ENCODE assay signal across 8 cellular contexts in the genomic region with DNA sequence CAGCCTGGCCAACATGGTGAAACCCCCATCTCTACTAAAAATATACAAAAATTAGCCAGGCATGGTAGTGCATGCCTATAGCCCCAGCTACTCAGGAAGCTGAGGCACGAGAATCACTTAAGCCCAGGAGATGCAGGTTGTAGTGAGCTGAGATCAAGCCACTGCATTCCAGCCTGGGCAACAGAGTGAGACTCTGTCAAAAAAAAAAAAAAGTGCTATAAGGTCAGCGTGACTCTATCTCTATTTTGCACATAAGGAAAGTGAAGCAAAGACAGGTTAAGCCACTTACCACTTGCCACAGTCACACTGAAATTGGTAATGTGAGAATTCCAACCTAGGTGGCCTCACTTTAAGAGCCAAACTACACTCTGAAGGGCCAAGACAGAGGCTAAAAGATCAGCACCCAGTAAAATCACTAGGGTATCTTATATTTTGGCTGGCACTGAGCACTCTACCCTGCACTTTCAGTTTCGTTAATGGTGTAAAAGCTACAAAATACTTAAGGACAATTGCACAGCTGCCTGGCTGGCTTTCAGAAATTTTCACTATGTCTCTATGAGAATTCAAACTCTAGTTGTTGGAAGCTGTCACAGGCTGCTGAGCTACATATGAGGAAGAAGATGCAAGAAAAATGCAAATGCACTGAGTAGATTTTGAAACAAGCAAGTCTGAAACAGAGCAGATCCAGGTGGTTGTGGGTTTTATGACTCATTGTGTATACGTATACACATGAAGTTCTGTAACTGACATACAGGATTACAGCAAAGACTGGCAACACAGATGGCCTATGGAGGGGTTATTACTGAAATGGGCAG. TPM values are rescaled to one million over a fixed set of nuclear protein-coding genes. Genes with fewer than 3 reads are reported as not detected.
A peak's percentile ranks its signal among the peaks of the same experiment; 100 is the strongest.
DNase-seq lines count a peak whose midpoint lies in the region; ATAC-seq and TF ChIP-seq lines count a peak whose summit lies in the region.

No MANE protein-coding gene starts in this region.

- no peak overlapping the region for H3K27ac ChIP-seq in H9 (ENCODE audit: insufficient read length, low read depth, low read length)

- no peaks in the 10 kb centered on the region for H4K20me1 ChIP-seq in H9 (ENCODE audit: control insufficient read depth, insufficient read depth, insufficient read length)

- TF ChIP-seq CTCF in astrocyte of the spinal cord (IDR thresholded peaks at IDR 0.05; ENCODE audit: low read depth, low read length), result no peak
- TF ChIP-seq CTCF in mucosa of descending colon (IDR thresholded peaks at IDR 0.05), result no peak
- no peak for TF ChIP-seq CTCF in H9 (conservative IDR thresholded peaks at IDR 0.05)

- intact Hi-C loops in mucosa of descending colon (cut with DNase I, micrococcal nuclease), result no loop called here

- H3K4ac ChIP-seq in H9 (ENCODE audit: low read depth, low read length), result no peak overlapping the region

- H3K36me3 ChIP-seq in mucosa of descending colon (ENCODE audit: low read depth), result no peaks in the 10 kb centered on the region

- no peak overlapping the region for H3K18ac ChIP-seq in H9 (ENCODE audit: insufficient read length, low read depth, low read length)

- in situ Hi-C loops in astrocyte of the spinal cord (cut with HindIII; ENCODE audit: low sequenced_read_pairs), result no loop called here

- H3K23me2 ChIP-seq in H9 (ENCODE audit: insufficient read length, low read depth, low read length, poor library complexity, severe bottlenecking), result no peaks in the 10 kb centered on the region

- no peak overlapping the region for H3K9ac ChIP-seq in H9 (ENCODE audit: extremely low read depth, insufficient read length, low read length)

- no peak overlapping the region for H3T11ph ChIP-seq in H9 (ENCODE audit: low read length)

- DNase-seq in AG08395 (ENCODE audit: low spot score) (peak; percentile 41), NOMO-1 (lab: John Stamatoyannopoulos, UW; ENCODE audit: unreplicated experiment in 2 of 2) (peak; percentile 66 to 92), astrocyte of the spinal cord (ENCODE audit: low read depth, low spot score) (peak; percentile 75), mucosa of descending colon (peak in 1 of 3 donors; percentile 33), H9 (no peak), NCI-H1436 (lab: John Stamatoyannopoulos, UW) (no peak)

- H4K8ac ChIP-seq in H9 (replicated peaks; ENCODE audit: insufficient read length, low read depth, low read length), result no peak overlapping the region

- H3K4me2 ChIP-seq in H9 (ENCODE audit: insufficient read depth, insufficient read length, low read length), result no peak overlapping the region

- no peak overlapping the region for H2BK20ac ChIP-seq in H9 (ENCODE audit: low read depth, low read length, poor library complexity, severe bottlenecking)

- H3K9me3 ChIP-seq in mucosa of descending colon (no peaks in the 10 kb centered on the region), H9 (ENCODE audit: control insufficient read depth, low read depth, low read length) (no peaks in the 10 kb centered on the region)

- H3K4me1 ChIP-seq in mucosa of descending colon (ENCODE audit: low read depth) (peaks cover 18% of the 10 kb centered on the region), H9 (ENCODE audit: insufficient read depth, low read length) (no peaks in the 10 kb centered on the region; the same call in 1 of the 2 replicates)

- no peaks in the 10 kb centered on the region for H3K27me3 ChIP-seq in H9 (ENCODE audit: insufficient read depth, low read length)

- no peak overlapping the region for H3K27ac Mint-ChIP-seq in H9

- peaks cover 11% of the 10 kb centered on the region in 2 experiments for H3K4me1 Mint-ChIP-seq in H9

- H3K56ac ChIP-seq in H9 (ENCODE audit: insufficient read length, low read depth, low read length), result no peak overlapping the region

- no peak overlapping the region for H2BK120ac ChIP-seq in H9 (ENCODE audit: low read depth, low read length, poor library complexity, severe bottlenecking)

- H2BK12ac ChIP-seq in H9 (ENCODE audit: insufficient read length, low read depth, low read length), result no peak overlapping the region

- H3K27me3 Mint-ChIP-seq in H9 (ENCODE audit: low read depth), result no peaks in the 10 kb centered on the region

- no peak overlapping the region for H4K5ac ChIP-seq in H9 (ENCODE audit: insufficient read length, low read depth, low read length)

- H2BK5ac ChIP-seq in H9 (ENCODE audit: insufficient read length, low read length), result no peak overlapping the region

- no peak overlapping the region for H3K23ac ChIP-seq in H9 (ENCODE audit: insufficient read length, low read depth, low read length)

- H3K9me3 Mint-ChIP-seq in H9, result no peaks in the 10 kb centered on the region; a peak in 1 of 5 replicates

- TF ChIP-seq POLR2A in GM18505 (IDR thresholded peaks at IDR 0.05; ENCODE audit: borderline replicate concordance, extremely low read depth, insufficient read depth, insufficient read length), result no peak

- no peak overlapping the region for H2BK15ac ChIP-seq in H9 (ENCODE audit: low read depth, low read length)

- H3K4me3 Mint-ChIP-seq in H9, result no peak overlapping the region

- no peak overlapping the region for H3K4me3 ChIP-seq in astrocyte of the spinal cord (ENCODE audit: low read depth, low read length)
- no peak overlapping the region for H3K4me3 ChIP-seq in mucosa of descending colon

- ATAC-seq in GM18505 (IDR thresholded peaks at IDR 0.05; ENCODE audit: unreplicated experiment) (peak; percentile 94), HG02884 (IDR thresholded peaks at IDR 0.05; ENCODE audit: unreplicated experiment) (peak; percentile 95), mucosa of descending colon (peak; percentile 79)

- no CpG with 5 or more reads among the region's 4 CpGs for WGBS in H9 (ENCODE audit: extremely low coverage, insufficient read length, low lambda C conversion rate)

- no peaks in the 10 kb centered on the region for H3K79me2 ChIP-seq in H9 (ENCODE audit: insufficient read depth, low read length)

- no peak overlapping the region for H3K14ac ChIP-seq in H9 (ENCODE audit: insufficient read depth, low read length)

- H4K91ac ChIP-seq in H9 (ENCODE audit: insufficient read length, low read depth, low read length), result no peak overlapping the region

- H2AFZ ChIP-seq in H9 (ENCODE audit: low read length), result no peak overlapping the region

- H3K79me1 ChIP-seq in H9 (ENCODE audit: insufficient read depth, low read depth, low read length, poor library complexity, severe bottlenecking), result no peaks in the 10 kb centered on the region

- H2AK5ac ChIP-seq in H9 (ENCODE audit: insufficient read length, low read length), result no peak overlapping the region

- no peaks in the 10 kb centered on the region for H3K36me3 Mint-ChIP-seq in H9 (ENCODE audit: insufficient read depth in 1 of 3, low read depth in 3 of 3)

RNA-seq across cellular contexts. Expression of gene TRANK1, which starts 32.7 kb away (rescaled TPM):
- total RNA-seq in mucosa of descending colon, result 100 to 1,000 TPM in 1 of 3 donors, 10 to 100 TPM in 2; 78.6 to 163 (median 97.3) TPM
- 4.7 and 5.9 TPM in 2 replicates for total RNA-seq in H9 (2021)

Comparison
In these comparisons a context has a peak if more than half of its experiments do, and no peak if none do; other contexts are left out.
1. DNase-seq: peak in AG08395 (single experiment), NOMO-1 (2 of 2) and astrocyte of the spinal cord (single experiment); none in H9 (single experiment) and NCI-H1436 (single experiment).
2. RNA of gene TRANK1, which starts 32.7 kb away (total RNA-seq): 78.6 to 163 TPM in mucosa of descending colon; 4.7 to 5.9 TPM in H9; every median in the first group is over 10 times any median in the second.
3. Peak in every context shown above with its lines, with median percentiles within 50 percentile points of each other: ATAC-seq.